In genomic region chr1:220776254-220776653, GRCh38 we compare ENCODE assay signal across 17 cellular contexts.
"Had no signal": no experiment of that assay in that cellular context is flagged by ENCODE, and none has a peak within 500 bp of the region (broad histone marks: within the 10 kb centered on the region; RNA-seq: fewer than 3 reads in every experiment).

No MANE protein-coding gene starts in this region.

- H3K27ac Mint-ChIP-seq: mesothelial cell of epicardium; natural killer cell; nephron progenitor cell; neural progenitor cell; progenitor cell of endocrine pancreas; stimulated activated memory B cell treated with anti-CD40 and anti-IgM and Interleukin-4, amounts not matched to agents 10 μg/mL and 1 μg/mL and 100 μg/mL, for 72 hours; type B pancreatic cell had no signal

- H3K4me1 ChIP-seq: neural progenitor cell, uterus had no signal

- H3K4me3 Mint-ChIP-seq: mesothelial cell of epicardium; natural killer cell; nephron progenitor cell; neural progenitor cell; stimulated activated memory B cell treated with anti-CD40 and anti-IgM and Interleukin-4, amounts not matched to agents 10 μg/mL and 1 μg/mL and 100 μg/mL, for 72 hours; stimulated activated naive CD8-positive, alpha-beta T cell treated with anti-CD3 and anti-CD28 coated beads, Interleukin-15, amount 100 ng/mL, for 72 hours; type B pancreatic cell had no signal

- H3K27me3 ChIP-seq: neural progenitor cell, ovary, right atrium auricular region, right lobe of liver, tibial nerve, uterus had no signal

- H3K27me3 Mint-ChIP-seq: naive B cell; progenitor cell of endocrine pancreas; stimulated activated memory B cell treated with anti-CD40 and anti-IgM and Interleukin-4, amounts not matched to agents 10 μg/mL and 1 μg/mL and 100 μg/mL, for 72 hours; type B pancreatic cell had no signal

- H3K9me3 Mint-ChIP-seq: mesothelial cell of epicardium; naive B cell; natural killer cell; nephron progenitor cell; neural progenitor cell; stimulated activated memory B cell treated with anti-CD40 and anti-IgM and Interleukin-4, amounts not matched to agents 10 μg/mL and 1 μg/mL and 100 μg/mL, for 72 hours; stimulated activated naive CD8-positive, alpha-beta T cell treated with anti-CD3 and anti-CD28 coated beads, Interleukin-15, amount 100 ng/mL, for 72 hours; type B pancreatic cell had no signal

- H3K9ac ChIP-seq: neural progenitor cell had no signal

- H3K4me2 ChIP-seq: neural progenitor cell, smooth muscle cell had no signal

- H3K27ac ChIP-seq: left ventricle myocardium inferior, neural progenitor cell, ovary, right atrium auricular region, right lobe of liver, tibial nerve, uterus had no signal

- H3K36me3 Mint-ChIP-seq: mesothelial cell of epicardium, naive B cell, natural killer cell, neural progenitor cell, type B pancreatic cell had no signal

- H3K4me3 ChIP-seq: left ventricle myocardium inferior, lung, neural progenitor cell, ovary, right atrium auricular region, right lobe of liver, smooth muscle cell, tibial nerve, uterus had no signal

- H3K36me3 ChIP-seq: neural progenitor cell, ovary, right atrium auricular region, uterus had no signal

- H3K9me3 ChIP-seq: left ventricle myocardium inferior, ovary, right atrium auricular region, right lobe of liver, tibial nerve, uterus had no signal

- H2AFZ ChIP-seq: neural progenitor cell had no signal

- H3K4me1 Mint-ChIP-seq: mesothelial cell of epicardium; nephron progenitor cell; neural progenitor cell; stimulated activated naive CD8-positive, alpha-beta T cell treated with anti-CD3 and anti-CD28 coated beads, Interleukin-15, amount 100 ng/mL, for 72 hours had no signal
